ENCODE assay signal across 13 cellular contexts in genomic region chr1:169090900-169091311, GRCh38. TPM values are rescaled to one million over a fixed set of nuclear protein-coding genes. Genes with fewer than 3 reads are reported as not detected.
A peak's percentile ranks its signal among the peaks of the same experiment; 100 is the strongest.
DNase-seq lines count a peak whose midpoint lies in the region; ATAC-seq lines count a peak whose summit lies in the region.
"Had no signal": no experiment of that assay in that cellular context is flagged by ENCODE, and none has a peak within 500 bp of the region (broad histone marks: within the 10 kb centered on the region; RNA-seq: fewer than 3 reads in every experiment).

No MANE protein-coding gene starts in this region.

- H3K27ac Mint-ChIP-seq in activated T-cell treated with anti-CD3 and anti-CD28 coated beads, Interleukin-2, amount 50 U/mL, for 72 hours: no peak overlapping the region

- no peak for DNase-seq in activated T-cell treated with anti-CD3 and anti-CD28 coated beads, Interleukin-2, amount 50 U/mL, for 72 hours
- DNase-seq in activated T-cell treated with anti-CD3 and anti-CD28 coated beads, Interleukin-2, amount 50 U/mL, for 1 hour: no peak
- DNase-seq in NCI-H1105 (lab: John Stamatoyannopoulos, UW) (no peak), SIG-M5 (lab: John Stamatoyannopoulos, UW) (no peak), Ammon's horn (ENCODE audit: low spot score) (no peak)
- DNase-seq: DMS153, NCI-H226 had no signal

- H3K27me3 Mint-ChIP-seq in activated T-cell treated with anti-CD3 and anti-CD28 coated beads, Interleukin-2, amount 50 U/mL, for 72 hours (ENCODE audit: low read depth): peaks cover 10% of the 10 kb centered on the region

- H3K27ac ChIP-seq in temporal lobe (ENCODE audit: low read depth, low read length): peak overlapping the region; percentile 91
- H3K27ac ChIP-seq: A549 had no signal

- H3K36me3 Mint-ChIP-seq in activated T-cell treated with anti-CD3 and anti-CD28 coated beads, Interleukin-2, amount 50 U/mL, for 72 hours (ENCODE audit: insufficient read depth in 2 of 2): no peaks in the 10 kb centered on the region
- H3K36me3 Mint-ChIP-seq: IgD-negative memory B cell had no signal

- peak; percentile 43 to 50 for ATAC-seq in activated T-cell treated with anti-CD3 and anti-CD28 coated beads, Interleukin-2, amount 50 U/mL, for 72 hours (replicated peaks in 1 of 2)
- ATAC-seq in HG02798 (IDR thresholded peaks at IDR 0.05; ENCODE audit: poor library complexity, unreplicated experiment) (peak; percentile 53), HG03571 (IDR thresholded peaks at IDR 0.05; ENCODE audit: unreplicated experiment) (peak; percentile 45)

- H3K4me1 Mint-ChIP-seq in activated T-cell treated with anti-CD3 and anti-CD28 coated beads, Interleukin-2, amount 50 U/mL, for 72 hours (ENCODE audit: low read depth): peaks cover 17% of the 10 kb centered on the region

- H3K9me3 Mint-ChIP-seq in activated T-cell treated with anti-CD3 and anti-CD28 coated beads, Interleukin-2, amount 50 U/mL, for 72 hours: peaks cover 2 to 4% of the 10 kb centered on the region in 2 donors
- H3K9me3 Mint-ChIP-seq: IgD-negative memory B cell, neural crest cell had no signal

- no peak overlapping the region for H3K4me3 Mint-ChIP-seq in activated T-cell treated with anti-CD3 and anti-CD28 coated beads, Interleukin-2, amount 50 U/mL, for 72 hours
- H3K4me3 Mint-ChIP-seq: neural crest cell had no signal

RNA-seq across cellular contexts. Expression of gene ATP1B1, which starts 15.6 kb away (rescaled TPM):
- 1 to 10 TPM; 3.3 to 8.1 TPM for total RNA-seq in activated T-cell treated with anti-CD3 and anti-CD28 coated beads, Interleukin-2, amount 50 U/mL, for 72 hours
- 149 TPM for total RNA-seq in temporal lobe

Comparison
In these comparisons a context has a peak if more than half of its experiments do, and no peak if none do; other contexts are left out.
1. RNA of gene ATP1B1, which starts 15.6 kb away (total RNA-seq): 149 TPM in temporal lobe (single experiment); 3.3 to 8.1 TPM in activated T-cell treated with anti-CD3 and anti-CD28 coated beads, Interleukin-2, amount 50 U/mL, for 72 hours; every median in the first group is over 10 times any median in the second.
2. Peak in every context shown above with its lines, with median percentiles within 50 percentile points of each other: ATAC-seq.